14 cellular contexts compared by ENCODE assay signal in genomic region chr3:78737988-78738387, GRCh38.
DNase-seq lines count a peak whose midpoint lies in the region; ATAC-seq, FAIRE-seq and TF ChIP-seq lines count a peak whose summit lies in the region.
"Had no signal": no experiment of that assay in that cellular context is flagged by ENCODE, and none has a peak within 500 bp of the region (broad histone marks: within the 10 kb centered on the region; RNA-seq: fewer than 3 reads in every experiment).

No MANE protein-coding gene starts in this region.

- H3K9me1 ChIP-seq in keratinocyte (ENCODE audit: control insufficient read depth, extremely low read depth, insufficient read depth, low read length), result no peaks in the 10 kb centered on the region

- H3K9me3 ChIP-seq in BLaER1 treated with 17β-estradiol and CSF1 and Interleukin-3, amounts not matched to agents 10 nM and 100 nM (replicated peaks in 1 of 11), result peaks cover 0 to 8% (median 0%) of the 10 kb centered on the region in 11 experiments; a peak in 5 of 22 replicates
- H3K9me3 ChIP-seq in keratinocyte (ENCODE audit: control insufficient read depth, low read depth, low read length) (no peaks in the 10 kb centered on the region), prostate gland (no peaks in the 10 kb centered on the region)
- H3K9me3 ChIP-seq: vagina had no signal

- H3K79me2 ChIP-seq in keratinocyte (ENCODE audit: control insufficient read depth, insufficient read depth, low read length), result no peaks in the 10 kb centered on the region

- dilution Hi-C loops in keratinocyte (cut with MboI; ENCODE audit: extremely low pct_ligation_motif_present, low sequenced_read_pairs), result no loop called here

- no peaks in the 10 kb centered on the region for H4K20me1 ChIP-seq in BLaER1 treated with 17β-estradiol and CSF1 and Interleukin-3, amounts not matched to agents 10 nM and 100 nM
- H4K20me1 ChIP-seq in keratinocyte (ENCODE audit: control insufficient read depth, extremely low read depth, insufficient read depth, low read length), result no peaks in the 10 kb centered on the region

- peaks cover 0 to 12% (median 8%) of the 10 kb centered on the region in 10 experiments; a peak in 13 of 20 replicates for H3K4me1 ChIP-seq in BLaER1 treated with 17β-estradiol and CSF1 and Interleukin-3, amounts not matched to agents 10 nM and 100 nM
- H3K4me1 ChIP-seq in keratinocyte (ENCODE audit: control insufficient read depth, extremely low read depth, insufficient read depth, low read length) (peaks cover 9% of the 10 kb centered on the region), prostate gland (replicated peaks) (no peaks in the 10 kb centered on the region)
- H3K4me1 ChIP-seq: vagina had no signal

- H3K4me2 ChIP-seq in BLaER1 treated with 17β-estradiol and CSF1 and Interleukin-3, amounts not matched to agents 10 nM and 100 nM, result peak overlapping the region in 8 of 11 experiments; percentile 0 to 38 (median 19); a peak in 6 of 22 replicates
- H3K4me2 ChIP-seq in keratinocyte (ENCODE audit: control insufficient read depth, extremely low read depth, insufficient read depth, low read depth, low read length), result no peak overlapping the region

- ATAC-seq in GM21786 (IDR thresholded peaks at IDR 0.05; ENCODE audit: unreplicated experiment), result no peak
- ATAC-seq in GM19395 (IDR thresholded peaks at IDR 0.05; ENCODE audit: unreplicated experiment), result no peak
- ATAC-seq: Panc1 had no signal

- no peak overlapping the region for H3K27ac ChIP-seq in BLaER1 treated with 17β-estradiol and CSF1 and Interleukin-3, amounts not matched to agents 10 nM and 100 nM
- H3K27ac ChIP-seq in keratinocyte (ENCODE audit: control insufficient read depth, insufficient read depth, low read length) (peak overlapping the region; percentile 11), prostate gland (no peak overlapping the region)
- H3K27ac ChIP-seq: vagina had no signal

- intact Hi-C loops in prostate gland (cut with DNase I), result no loop called here

- H3K36me3 ChIP-seq in BLaER1 treated with 17β-estradiol and CSF1 and Interleukin-3, amounts not matched to agents 10 nM and 100 nM, result peaks cover 0 to 25% (median 8%) of the 10 kb centered on the region in 11 experiments; a peak in 15 of 22 replicates
- H3K36me3 ChIP-seq in keratinocyte (ENCODE audit: control insufficient read depth in 2 of 2, extremely low read depth in 1 of 2, insufficient read depth in 2 of 2, low read length in 2 of 2) (no peaks in the 10 kb centered on the region), prostate gland (no peaks in the 10 kb centered on the region)
- H3K36me3 ChIP-seq: vagina had no signal

- no peaks in the 10 kb centered on the region for H3K27me3 ChIP-seq in BLaER1 treated with 17β-estradiol and CSF1 and Interleukin-3, amounts not matched to agents 10 nM and 100 nM
- no peaks in the 10 kb centered on the region for H3K27me3 ChIP-seq in keratinocyte (ENCODE audit: control insufficient read depth, extremely low read depth, insufficient read depth, low read length)
- H3K27me3 ChIP-seq in prostate gland (replicated peaks; ENCODE audit: insufficient read depth), result no peaks in the 10 kb centered on the region
- H3K27me3 ChIP-seq: vagina had no signal

- no peak for TF ChIP-seq POLR2A in prostate gland (IDR thresholded peaks at IDR 0.05)

- H3K4me3 ChIP-seq in BLaER1 treated with 17β-estradiol and CSF1 and Interleukin-3, amounts not matched to agents 10 nM and 100 nM, result no peak overlapping the region
- H3K4me3 ChIP-seq in keratinocyte (ENCODE audit: control insufficient read depth in 2 of 3, extremely low read depth in 1 of 3, insufficient read depth in 2 of 3, low read depth in 1 of 3, low read length in 3 of 3) (no peak overlapping the region), prostate gland (no peak overlapping the region)
- H3K4me3 ChIP-seq: vagina had no signal

- H3K9ac ChIP-seq in BLaER1 treated with 17β-estradiol and CSF1 and Interleukin-3, amounts not matched to agents 10 nM and 100 nM, result no peak overlapping the region
- no peak overlapping the region for H3K9ac ChIP-seq in keratinocyte (ENCODE audit: control insufficient read depth, extremely low read depth, insufficient read depth, low read length)

- DNase-seq in M059J (ENCODE audit: low read depth) (peak; percentile 44), astrocyte of the hippocampus (ENCODE audit: low read depth, low spot score) (peak; percentile 21), keratinocyte (ENCODE audit: low read depth, low spot score) (no peak), prostate gland (ENCODE audit: low spot score) (no peak), HK-2 (ENCODE audit: unreplicated experiment) (no peak)
- DNase-seq: activated CD8-positive, alpha-beta memory T cell treated with anti-CD3 and anti-CD28 coated beads, Interleukin-2, amount 50 U/mL, for 48 hours; amniotic stem cell; NCI-H187 treated with DMSO at 0.1 percent for 48 hours; stimulated activated CD8-positive, alpha-beta memory T cell treated with anti-CD3 and anti-CD28 coated beads, Interleukin-4, amount 100 ng/mL, for 48 hours had no signal

- H2AFZ ChIP-seq in keratinocyte (ENCODE audit: control insufficient read depth, low read length), result no peak overlapping the region

- peak; percentile 56 for FAIRE-seq in keratinocyte (lab: Jason Lieb, UNC)

- TF ChIP-seq CTCF in keratinocyte (optimal IDR thresholded peaks at IDR 0.05 in 1 of 3, IDR thresholded peaks at IDR 0.05 in 1 of 3, conservative IDR thresholded peaks at IDR 0.05 in 1 of 3; ENCODE audit: extremely low read depth in 1 of 3, insufficient read depth in 2 of 3, low read length in 3 of 3), result no peak
- no peak for TF ChIP-seq CTCF in prostate gland (IDR thresholded peaks at IDR 0.05)

- WGBS in prostate gland, result 89% methylated on average over 5 of the region's 5 CpGs

Comparison
In these comparisons a context has a peak if more than half of its experiments do, and no peak if none do; other contexts are left out.
1. DNase-seq: peak in M059J (single experiment) and astrocyte of the hippocampus (single experiment); none in keratinocyte (single experiment), prostate gland (single experiment) and HK-2 (single experiment).